In the genomic region with DNA sequence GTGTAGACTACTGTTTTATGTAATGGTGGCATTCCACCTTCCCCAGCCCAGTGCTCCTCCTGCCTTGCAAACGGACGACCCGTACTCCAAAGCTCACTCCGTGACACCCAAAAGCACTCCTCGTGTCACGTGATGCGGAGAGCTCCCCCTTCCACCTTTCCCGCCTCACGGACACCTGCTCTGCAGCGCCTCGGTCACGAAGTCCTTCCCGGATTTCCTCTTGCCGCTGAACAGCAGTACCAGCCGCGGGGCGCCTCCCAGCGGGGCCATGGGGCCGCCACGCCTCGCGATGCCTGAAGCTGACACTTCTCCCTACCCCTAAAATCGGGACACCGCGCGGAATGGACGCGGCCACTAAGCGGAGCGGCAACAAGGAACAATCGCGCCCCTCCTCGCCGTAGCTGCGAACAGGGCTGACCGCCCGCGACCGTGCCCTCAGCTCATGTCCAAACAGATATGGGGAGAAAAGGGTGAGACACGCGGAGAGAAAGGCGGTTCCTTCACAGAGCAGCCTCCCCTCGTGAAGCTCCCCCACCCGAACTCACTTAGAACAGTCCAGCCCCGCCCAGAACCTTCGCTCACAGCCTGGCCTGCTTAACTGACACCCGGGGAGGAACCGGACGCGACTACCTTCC, we compare ENCODE assay signal across 8 cellular contexts. TPM values are rescaled to one million over a fixed set of nuclear protein-coding genes. Genes with fewer than 3 reads are reported as not detected.
DNase-seq lines count a peak whose midpoint lies in the region; ATAC-seq and TF ChIP-seq lines count a peak whose summit lies in the region.

A gene (minus strand): TSS at position 304 of the 635 bp plus-strand sequence. CDS start 34 bp downstream, at position 270.

- H3K36me3 Mint-ChIP-seq in activated CD4-positive, alpha-beta T cell treated with anti-CD3 and anti-CD28 coated beads, Interleukin-2, amount 10 ng/mL, durations not matched to agents 7 days and 5 days (ENCODE audit: low read depth) = peaks cover 5% of the 10 kb centered on the region

- peaks cover 57% of the 10 kb centered on the region for H3K4me1 Mint-ChIP-seq in activated CD4-positive, alpha-beta T cell treated with anti-CD3 and anti-CD28 coated beads, Interleukin-2, amount 10 ng/mL, durations not matched to agents 7 days and 5 days

- no peaks in the 10 kb centered on the region for H3K27me3 Mint-ChIP-seq in activated CD4-positive, alpha-beta T cell treated with anti-CD3 and anti-CD28 coated beads, Interleukin-2, amount 10 ng/mL, durations not matched to agents 7 days and 5 days

- peak within 1 kb of the TSS; percentile 86 to 98 (median 93) for H3K4me2 ChIP-seq in BLaER1 treated with 17β-estradiol and CSF1 and Interleukin-3, amounts not matched to agents 10 nM and 100 nM

- no peaks in the 10 kb centered on the region for H3K9me3 Mint-ChIP-seq in activated CD4-positive, alpha-beta T cell treated with anti-CD3 and anti-CD28 coated beads, Interleukin-2, amount 10 ng/mL, durations not matched to agents 7 days and 5 days

- peak within 1 kb of the TSS; percentile 96 to 100 (median 99) for H3K27ac ChIP-seq in BLaER1 treated with 17β-estradiol and CSF1 and Interleukin-3, amounts not matched to agents 10 nM and 100 nM
- peak within 1 kb of the TSS; percentile 98 to 99 for H3K27ac ChIP-seq in left lung

- peaks cover 0 to 9% (median 7%) of the 10 kb centered on the region in 11 experiments; a peak in 11 of 22 replicates for H3K36me3 ChIP-seq in BLaER1 treated with 17β-estradiol and CSF1 and Interleukin-3, amounts not matched to agents 10 nM and 100 nM
- H3K36me3 ChIP-seq in left lung = peaks cover 0 to under 1% of the 10 kb centered on the region in 2 donors

- H3K27me3 ChIP-seq in BLaER1 treated with 17β-estradiol and CSF1 and Interleukin-3, amounts not matched to agents 10 nM and 100 nM = no peaks in the 10 kb centered on the region
- no peaks in the 10 kb centered on the region for H3K27me3 ChIP-seq in left lung

- H3K4me3 ChIP-seq in BLaER1 treated with 17β-estradiol and CSF1 and Interleukin-3, amounts not matched to agents 10 nM and 100 nM = peak within 1 kb of the TSS; percentile 64 to 76 (median 70)
- H3K4me3 ChIP-seq in left lung = peak within 1 kb of the TSS; percentile 59 to 74

- no peaks in the 10 kb centered on the region for H3K9me3 ChIP-seq in BLaER1 treated with 17β-estradiol and CSF1 and Interleukin-3, amounts not matched to agents 10 nM and 100 nM (replicated peaks in 1 of 11)
- H3K9me3 ChIP-seq in left lung = no peaks in the 10 kb centered on the region

- peaks cover 49 to 59% (median 55%) of the 10 kb centered on the region in 10 experiments for H3K4me1 ChIP-seq in BLaER1 treated with 17β-estradiol and CSF1 and Interleukin-3, amounts not matched to agents 10 nM and 100 nM
- peaks cover 11 to 34% of the 10 kb centered on the region in 2 donors for H3K4me1 ChIP-seq in left lung

- peak within 1 kb of the TSS; percentile 98 for H3K27ac Mint-ChIP-seq in activated CD4-positive, alpha-beta T cell treated with anti-CD3 and anti-CD28 coated beads, Interleukin-2, amount 10 ng/mL, durations not matched to agents 7 days and 5 days

- H3K9ac ChIP-seq in BLaER1 treated with 17β-estradiol and CSF1 and Interleukin-3, amounts not matched to agents 10 nM and 100 nM = peak within 1 kb of the TSS; percentile 92 to 100 (median 97)

- no peaks in the 10 kb centered on the region for H4K20me1 ChIP-seq in BLaER1 treated with 17β-estradiol and CSF1 and Interleukin-3, amounts not matched to agents 10 nM and 100 nM

- intact Hi-C loops in left lung (cut with DNase I) = no loop called here

- POLR2A ChIA-PET in activated CD4-positive, alpha-beta T cell treated with anti-CD3 and anti-CD28 coated beads, Interleukin-2, amount 10 ng/mL, durations not matched to agents 7 days and 5 days (lab: Charles Lee) = interaction anchor here (0.9 to 1.0 kb wide), 2 partner anchors 18 to 369 kb away, joined by 3 read pairs; a partner anchor contains a TSS

- TF ChIP-seq CTCF in left lung (IDR thresholded peaks at IDR 0.05) = peak in 1 of 2 donors; percentile 25

- peak; percentile 99 for DNase-seq in NCI-H526 treated with DMSO at 0.1 percent for 48 hours (lab: John Stamatoyannopoulos, UW)
- peak; percentile 97 for DNase-seq in activated CD4-positive, alpha-beta T cell treated with anti-CD3 and anti-CD28 coated beads, Interleukin-2, amount 10 ng/mL, durations not matched to agents 7 days and 5 days
- peak; percentile 95 for DNase-seq in dedifferentiated amniotic fluid mesenchymal stem cell (ENCODE audit: extremely low spot score)
- peak; percentile 97 to 98 for DNase-seq in left lung
- peak; percentile 88 to 93 for DNase-seq in stimulated activated CD4-positive, alpha-beta T cell treated with anti-CD3 and anti-CD28 coated beads, Interleukin-2, amount 100 ng/mL, for 48 hours

- peak; percentile 80 for ATAC-seq in GM19324 (IDR thresholded peaks at IDR 0.05; ENCODE audit: low FRiP score, unreplicated experiment)
- peak; percentile 36 for ATAC-seq in HG03469 (IDR thresholded peaks at IDR 0.05; ENCODE audit: unreplicated experiment)
- ATAC-seq in left lung = peak; percentile 93

- CTCF ChIA-PET in activated CD4-positive, alpha-beta T cell treated with anti-CD3 and anti-CD28 coated beads, Interleukin-2, amount 10 ng/mL, durations not matched to agents 7 days and 5 days (lab: Charles Lee) = interaction anchor here (0.5 to 2.1 kb wide), 23 partner anchors 9 to 510 kb away, joined by 3 to 8 read pairs (median 4); a partner anchor contains a TSS

- peak within 1 kb of the TSS; percentile 96 for H3K4me3 Mint-ChIP-seq in activated CD4-positive, alpha-beta T cell treated with anti-CD3 and anti-CD28 coated beads, Interleukin-2, amount 10 ng/mL, durations not matched to agents 7 days and 5 days

RNA-seq across cellular contexts. Expression of the gene that starts here (rescaled TPM):
- total RNA-seq in activated CD4-positive, alpha-beta T cell treated with anti-CD3 and anti-CD28 coated beads, Interleukin-2, amount 10 ng/mL, durations not matched to agents 7 days and 5 days = 10 to 100 TPM; 25.7 to 40.2 TPM
- 10 to 100 TPM; 39.6 to 44.3 TPM for total RNA-seq in left lung

Comparison
In these comparisons a context has a peak if more than half of its experiments do, and no peak if none do; other contexts are left out.
1. Peak in every context shown above with its lines: DNase-seq, ATAC-seq, H3K4me3 ChIP-seq and H3K27ac ChIP-seq.
2. ATAC-seq: peak in every context shown above with its lines; median percentile 93 in left lung; 80 in GM19324; 36 in HG03469.